Comparison of ENCODE assay signal across 1 cellular context in the genomic region with DNA sequence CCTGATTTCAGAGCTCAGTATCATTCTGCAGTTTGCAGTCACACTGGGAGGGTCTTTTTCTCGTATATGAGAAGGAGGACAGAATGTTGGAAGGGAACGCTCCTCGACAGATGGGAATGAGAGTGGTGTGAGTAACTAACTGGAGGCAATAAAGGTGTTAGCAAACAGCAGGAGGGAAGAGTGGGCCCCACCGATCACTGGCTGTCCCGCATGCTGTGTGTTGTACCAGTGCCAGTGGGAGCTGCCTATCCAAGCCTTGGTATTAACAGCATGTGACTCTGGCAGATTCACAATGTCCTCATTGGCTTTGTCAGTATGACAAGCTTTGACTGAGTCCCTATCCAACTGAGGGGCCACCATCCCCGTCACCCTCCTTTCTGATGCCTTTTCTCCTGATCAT.
TF ChIP-seq lines count a peak whose summit lies in the region.

No MANE protein-coding gene starts in this region.

TF ChIP-seq in GM12878, 131 proteins besides CTCF, POLR2A, EP300 and RAD21:
- TF ChIP-seq EGR1 (IDR thresholded peaks at IDR 0.05; ENCODE audit: borderline replicate concordance in 1 of 2, low read depth in 2 of 2, low read length in 2 of 2) = no peak
- TF ChIP-seq, protein P1, sequence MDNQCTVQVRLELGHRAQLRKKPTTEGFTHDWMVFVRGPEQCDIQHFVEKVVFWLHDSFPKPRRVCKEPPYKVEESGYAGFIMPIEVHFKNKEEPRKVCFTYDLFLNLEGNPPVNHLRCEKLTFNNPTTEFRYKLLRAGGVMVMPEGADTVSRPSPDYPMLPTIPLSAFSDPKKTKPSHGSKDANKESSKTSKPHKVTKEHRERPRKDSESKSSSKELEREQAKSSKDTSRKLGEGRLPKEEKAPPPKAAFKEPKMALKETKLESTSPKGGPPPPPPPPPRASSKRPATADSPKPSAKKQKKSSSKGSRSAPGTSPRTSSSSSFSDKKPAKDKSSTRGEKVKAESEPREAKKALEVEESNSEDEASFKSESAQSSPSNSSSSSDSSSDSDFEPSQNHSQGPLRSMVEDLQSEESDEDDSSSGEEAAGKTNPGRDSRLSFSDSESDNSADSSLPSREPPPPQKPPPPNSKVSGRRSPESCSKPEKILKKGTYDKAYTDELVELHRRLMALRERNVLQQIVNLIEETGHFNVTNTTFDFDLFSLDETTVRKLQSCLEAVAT (IDR thresholded peaks at IDR 0.05) = 0 out of 2 replicates have a peak, but pooled peaks have one; percentile 46
